13 cellular contexts compared by ENCODE assay signal in the genomic region with DNA sequence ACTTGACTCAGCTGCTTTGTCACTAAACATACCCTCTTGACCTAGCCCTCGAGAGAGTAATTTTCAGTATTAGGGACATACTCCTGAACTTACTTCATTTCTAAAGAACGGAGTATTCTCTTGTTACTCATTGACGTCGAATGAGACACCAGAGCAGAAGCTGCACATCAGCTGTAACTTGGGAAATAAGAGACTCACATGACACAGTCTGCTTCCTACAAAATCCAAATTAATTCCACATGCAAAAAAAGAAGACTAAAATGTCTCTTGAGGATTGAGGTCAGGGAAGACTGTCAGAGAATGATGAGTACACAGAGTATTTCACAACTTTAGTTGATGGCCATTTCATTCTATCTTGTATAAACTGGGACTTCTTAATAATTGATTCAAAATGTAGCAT.
DNase-seq lines count a peak whose midpoint lies in the region; ATAC-seq and TF ChIP-seq lines count a peak whose summit lies in the region.
"Had no signal": no experiment of that assay in that cellular context is flagged by ENCODE, and none has a peak within 500 bp of the region (broad histone marks: within the 10 kb centered on the region; RNA-seq: fewer than 3 reads in every experiment).

No MANE protein-coding gene starts in this region.

- H3K18ac ChIP-seq in neuronal stem cell (ENCODE audit: low read length) = no peak overlapping the region

- no CpG with 5 or more reads among the region's 4 CpGs for WGBS in neuronal stem cell (ENCODE audit: extremely low coverage in 2 of 2, insufficient read length in 2 of 2, insufficient replicate concordance in 1 of 2), 2 donors

- H3K23ac ChIP-seq in neuronal stem cell (ENCODE audit: low read depth, low read length, poor library complexity) = no peak overlapping the region

- H3K9ac ChIP-seq in neuronal stem cell (ENCODE audit: low read depth, low read length, poor library complexity) = no peak overlapping the region

- no peaks in the 10 kb centered on the region for H3K27me3 ChIP-seq in neuronal stem cell (ENCODE audit: control insufficient read depth in 3 of 3, insufficient read depth in 3 of 3, low read depth in 1 of 3, low read length in 3 of 3)

- peak; percentile 85 for DNase-seq in AG08395 (ENCODE audit: low spot score)
- DNase-seq in RKO (ENCODE audit: low spot score) = peak; percentile 3
- DNase-seq in fibroblast of peridontal ligament (ENCODE audit: extremely low read depth) = peak; percentile 99
- DNase-seq in omental fat pad (ENCODE audit: low spot score) = no peak
- DNase-seq in NCI-H2227 (lab: John Stamatoyannopoulos, UW; ENCODE audit: unreplicated experiment) = no peak
- DNase-seq in NAMALWA (ENCODE audit: low spot score) = no peak
- DNase-seq in neuronal stem cell (ENCODE audit: low spot score) = no peak
- DNase-seq: activated naive CD4-positive, alpha-beta T cell treated with anti-CD3 and anti-CD28 coated beads for 36 hours; NCI-H2171 treated with DMSO at 0.1 percent for 48 hours; PC-3; small intestine; T-helper 9 cell had no signal

- H2BK5ac ChIP-seq in neuronal stem cell (ENCODE audit: low read length) = no peak overlapping the region

- no peak overlapping the region for H2BK12ac ChIP-seq in neuronal stem cell (ENCODE audit: low read length)

- no peak for TF ChIP-seq CTCF in omental fat pad (IDR thresholded peaks at IDR 0.05)

- no peak overlapping the region for H2AK5ac ChIP-seq in neuronal stem cell (ENCODE audit: low read depth, low read length)

- H2AFZ ChIP-seq in neuronal stem cell (ENCODE audit: low read length) = no peak overlapping the region

- H3K4me1 ChIP-seq in neuronal stem cell (ENCODE audit: control insufficient read depth in 2 of 2, insufficient read depth in 1 of 2, low read depth in 1 of 2, low read length in 2 of 2) = no peaks in the 10 kb centered on the region

- no peaks in the 10 kb centered on the region for H3K9me3 ChIP-seq in neuronal stem cell (replicated peaks in 1 of 2; ENCODE audit: control insufficient read depth in 2 of 2, insufficient read depth in 1 of 2, low read depth in 1 of 2, low read length in 2 of 2)

- H2BK120ac ChIP-seq in neuronal stem cell (ENCODE audit: low read depth, low read length) = no peak overlapping the region

- H3K4me2 ChIP-seq in neuronal stem cell (ENCODE audit: insufficient read depth, low read length, poor library complexity, severe bottlenecking) = no peak overlapping the region

- no peak overlapping the region for H3K4me3 ChIP-seq in neuronal stem cell (ENCODE audit: low read length in 2 of 2)

- no peaks in the 10 kb centered on the region for H3K79me1 ChIP-seq in neuronal stem cell (ENCODE audit: low read depth, low read length)

- no peak overlapping the region for H4K8ac ChIP-seq in neuronal stem cell (ENCODE audit: low read depth, low read length)

- H3K27ac ChIP-seq in neuronal stem cell (replicated peaks; ENCODE audit: low read length) = no peak overlapping the region

- no peak overlapping the region for H2BK15ac ChIP-seq in neuronal stem cell (ENCODE audit: low read length)

- H3K14ac ChIP-seq in neuronal stem cell (ENCODE audit: low read length) = no peak overlapping the region

- ATAC-seq in omental fat pad (ENCODE audit: low FRiP score) (peak; percentile 78), GM18907 (IDR thresholded peaks at IDR 0.05; ENCODE audit: unreplicated experiment) (no peak)
- ATAC-seq: PC-3 had no signal

- no peak overlapping the region for H3K4ac ChIP-seq in neuronal stem cell (ENCODE audit: low read length)

- H3K36me3 ChIP-seq in neuronal stem cell (replicated peaks in 1 of 2; ENCODE audit: control insufficient read depth in 2 of 2, insufficient read depth in 2 of 2, low read length in 2 of 2) = no peaks in the 10 kb centered on the region

- H4K91ac ChIP-seq in neuronal stem cell (ENCODE audit: low read depth, low read length, poor library complexity) = no peak overlapping the region

Comparison
In these comparisons a context has a peak if more than half of its experiments do, and no peak if none do; other contexts are left out.
1. DNase-seq: peak in AG08395 (single experiment), RKO (single experiment) and fibroblast of peridontal ligament (single experiment); none in omental fat pad (single experiment), NCI-H2227 (single experiment), NAMALWA (single experiment) and neuronal stem cell (single experiment).